In the genomic region with DNA sequence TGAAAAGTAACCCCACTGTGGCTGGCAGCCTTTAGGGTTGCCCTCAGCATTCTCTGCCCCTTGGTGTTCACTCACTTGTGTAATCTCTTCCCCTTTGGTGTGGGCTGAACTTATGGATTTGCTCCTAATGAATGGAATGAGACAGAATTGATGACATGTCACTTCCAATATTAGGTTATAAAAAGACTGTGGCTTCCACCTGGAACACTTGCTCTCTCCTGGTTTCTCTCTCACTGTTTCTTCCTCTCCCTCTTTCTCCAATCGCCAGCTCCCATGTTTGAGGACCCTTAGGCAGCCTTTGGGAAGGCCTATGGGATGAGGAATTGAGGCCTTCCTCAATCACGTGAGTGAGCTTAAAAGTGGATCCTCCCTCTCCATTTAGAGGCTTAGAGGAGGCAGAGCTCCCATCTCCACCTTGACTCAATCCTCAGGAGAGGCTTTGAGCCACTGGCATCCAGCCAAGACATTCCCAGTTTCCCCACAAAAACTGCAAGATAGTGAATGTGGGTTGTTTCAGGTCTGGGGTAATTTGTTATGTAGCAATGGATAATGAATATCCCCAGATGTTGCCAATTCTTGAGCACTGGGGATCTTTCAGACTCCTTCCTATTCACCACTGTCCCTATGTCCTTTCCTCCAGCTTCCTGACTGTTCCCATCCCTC, we compare ENCODE assay signal across 14 cellular contexts.
DNase-seq lines count a peak whose midpoint lies in the region; TF ChIP-seq lines count a peak whose summit lies in the region.
"Had no signal": no experiment of that assay in that cellular context is flagged by ENCODE, and none has a peak within 500 bp of the region (broad histone marks: within the 10 kb centered on the region; RNA-seq: fewer than 3 reads in every experiment).

No MANE protein-coding gene starts in this region.

- no peak for TF ChIP-seq CTCF in fibroblast of pulmonary artery (IDR thresholded peaks at IDR 0.05; ENCODE audit: low read length, missing control alignments)

- H3K4me3 ChIP-seq in fibroblast of pulmonary artery (replicated peaks; ENCODE audit: low read depth, low read length) = no peak overlapping the region
- H3K4me3 ChIP-seq: GM12878, GM23248 had no signal

- DNase-seq in NCI-H82 (lab: John Stamatoyannopoulos, UW) = peak; percentile 53
- DNase-seq in NCI-H82 treated with DMSO at 0.1 percent for 48 hours (lab: John Stamatoyannopoulos, UW; ENCODE audit: unreplicated experiment) = no peak
- peak; percentile 26 for DNase-seq in GM03348 (ENCODE audit: low spot score)
- DNase-seq in amniotic epithelial cell (ENCODE audit: low read depth) = peak; percentile 77
- DNase-seq in fibroblast of pulmonary artery (ENCODE audit: low read depth) = peak; percentile 29
- no peak for DNase-seq in HCEC 1CT
- DNase-seq in NCI-H1105 treated with DMSO at 0.1 percent for 48 hours (lab: John Stamatoyannopoulos, UW) = no peak
- no peak for DNase-seq in activated effector memory CD4-positive, alpha-beta T cell treated with Interleukin-2 at 50 U/mL for 16 hours
- DNase-seq: C1 segment of cervical spinal cord; Calu3; CD4-positive, alpha-beta T cell; DMS 273 treated with DMSO at 0.1 percent for 48 hours; GM23248 had no signal

Comparison
In these comparisons a context has a peak if more than half of its experiments do, and no peak if none do; other contexts are left out.
1. DNase-seq: peak in NCI-H82 (single experiment), GM03348 (single experiment), amniotic epithelial cell (single experiment) and fibroblast of pulmonary artery (single experiment); none in NCI-H82 treated with DMSO at 0.1 percent for 48 hours (single experiment), HCEC 1CT (single experiment), NCI-H1105 treated with DMSO at 0.1 percent for 48 hours (single experiment) and activated effector memory CD4-positive, alpha-beta T cell treated with Interleukin-2 at 50 U/mL for 16 hours (single experiment).